In the genomic region with DNA sequence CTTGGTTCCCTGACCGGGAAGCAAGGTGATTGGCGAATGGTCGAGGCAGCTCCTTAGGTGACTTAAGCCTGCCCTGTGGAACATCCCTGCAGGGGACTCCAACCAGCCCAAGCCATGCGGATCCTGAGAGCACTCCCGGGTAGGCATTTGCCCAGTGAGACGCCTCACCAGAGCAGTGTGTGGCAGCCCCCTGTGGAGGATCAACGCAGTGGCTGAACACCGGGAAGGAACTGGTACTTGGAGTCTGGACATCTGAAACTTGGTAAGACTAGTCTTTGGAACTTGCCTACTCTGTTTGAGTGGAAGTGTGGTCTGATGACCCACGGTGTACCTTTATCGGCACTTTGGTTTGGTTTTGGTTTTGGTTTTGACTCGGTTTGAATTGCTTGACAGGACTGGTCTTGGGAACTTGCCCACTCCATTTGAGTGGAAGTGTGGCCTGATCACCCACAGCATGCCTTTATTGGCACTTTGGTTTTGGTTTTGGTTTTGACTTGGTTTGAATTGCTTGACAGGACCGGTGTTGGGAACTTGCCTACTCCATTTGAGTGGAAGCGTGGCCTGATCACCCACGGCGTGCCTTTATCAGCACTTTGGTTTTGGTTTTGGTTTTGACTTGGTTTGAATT, we compare ENCODE assay signal across 13 cellular contexts. TPM values are rescaled to one million over a fixed set of nuclear protein-coding genes. Genes with fewer than 3 reads are reported as not detected.
DNase-seq lines count a peak whose midpoint lies in the region; ATAC-seq lines count a peak whose summit lies in the region.
"Not testable (repeated sequence)": the region's sequence is repeated elsewhere in the genome, so short reads cannot be mapped to it uniquely, and the experiment has no call there.
"Had no signal": no experiment of that assay in that cellular context is flagged by ENCODE, and none has a peak within 500 bp of the region (broad histone marks: within the 10 kb centered on the region; RNA-seq: fewer than 3 reads in every experiment).

No MANE protein-coding gene starts in this region.

- peak overlapping the region; percentile 25 to 39 for H3K4me3 ChIP-seq in CD4-positive, alpha-beta memory T cell (ENCODE audit: low read length in 2 of 2)
- H3K4me3 ChIP-seq in naive thymus-derived CD4-positive, alpha-beta T cell (ENCODE audit: low read length), result peak overlapping the region; percentile 45

- not testable (repeated sequence) for H3K27me3 Mint-ChIP-seq in CD4-positive, alpha-beta memory T cell; activated T-helper 17 cell treated with anti-CD3 and anti-CD28 coated beads, Interleukin-2, amount 50 U/mL, for 72 hours; naive thymus-derived CD4-positive, alpha-beta T cell

- POLR2A ChIA-PET in CD4-positive, alpha-beta memory T cell (lab: Charles Lee; ENCODE audit: partially characterized antibody), result interaction anchor here (0.7 to 0.8 kb wide), 2 partner anchors 38 to 121 kb away, joined by 3 to 4 read pairs; a partner anchor contains a TSS
- POLR2A ChIA-PET in naive thymus-derived CD4-positive, alpha-beta T cell (lab: Charles Lee), result not testable (repeated sequence)

- peak; percentile 24 to 53 (median 36) for DNase-seq in CD4-positive, alpha-beta memory T cell
- peak; percentile 27 for DNase-seq in SK-MEL-5 (ENCODE audit: low read depth, low spot score)
- not testable (repeated sequence) for DNase-seq in naive thymus-derived CD4-positive, alpha-beta T cell

- H3K9me3 ChIP-seq in CD4-positive, alpha-beta memory T cell (ENCODE audit: control insufficient read depth in 1 of 2, low read length in 2 of 2); naive thymus-derived CD4-positive, alpha-beta T cell (ENCODE audit: control insufficient read depth in 2 of 3, low read length in 3 of 3): not testable (repeated sequence)

- peak; percentile 32 for ATAC-seq in GM18868 (IDR thresholded peaks at IDR 0.05; ENCODE audit: unreplicated experiment)
- peak; percentile 34 for ATAC-seq in GM21423 (IDR thresholded peaks at IDR 0.05; ENCODE audit: unreplicated experiment)
- ATAC-seq in HG02870 (IDR thresholded peaks at IDR 0.05; ENCODE audit: unreplicated experiment), result peak; percentile 27
- ATAC-seq in HG03378 (IDR thresholded peaks at IDR 0.05; ENCODE audit: unreplicated experiment), result peak; percentile 30
- peak; percentile 38 for ATAC-seq in activated T-helper 17 cell treated with anti-CD3 and anti-CD28 coated beads, Interleukin-2, amount 50 U/mL, for 72 hours (replicated peaks)
- not testable (repeated sequence) for ATAC-seq in naive thymus-derived CD4-positive, alpha-beta T cell

- in situ Hi-C loops in SK-MEL-5 (cut with HindIII; ENCODE audit: low pct_unique_long_range_greater_than_20kb, low sequenced_read_pairs), result not testable (repeated sequence)

- CTCF ChIA-PET in CD4-positive, alpha-beta memory T cell (lab: Charles Lee; ENCODE audit: partially characterized antibody); naive thymus-derived CD4-positive, alpha-beta T cell (lab: Charles Lee): not testable (repeated sequence)

- H3K4me1 ChIP-seq in CD4-positive, alpha-beta memory T cell (ENCODE audit: insufficient read depth, low read length), result peaks cover 33% of the 10 kb centered on the region
- peaks cover 0 to 13% of the 10 kb centered on the region in 2 donors for H3K4me1 ChIP-seq in naive thymus-derived CD4-positive, alpha-beta T cell (ENCODE audit: control insufficient read depth in 2 of 2, insufficient read depth in 2 of 2, low read length in 2 of 2)

- intact Hi-C loops in CD4-positive, alpha-beta memory T cell (cut with micrococcal nuclease), result loop anchor here (5.0 kb wide), 1 partner anchor 128 kb away; no protein-coding TSS in a partner anchor
- intact Hi-C loops in naive thymus-derived CD4-positive, alpha-beta T cell (cut with micrococcal nuclease), result not testable (repeated sequence)

- peak overlapping the region; percentile 31 for H3K27ac ChIP-seq in CD4-positive, alpha-beta memory T cell (ENCODE audit: low read depth, low read length)
- H3K27ac ChIP-seq in naive thymus-derived CD4-positive, alpha-beta T cell (ENCODE audit: low read depth, low read length), result not testable (repeated sequence)

- H3K4me1 Mint-ChIP-seq in CD4-positive, alpha-beta memory T cell, result peaks cover 19 to 44% (median 29%) of the 10 kb centered on the region in 4 donors
- H3K4me1 Mint-ChIP-seq in activated T-helper 17 cell treated with anti-CD3 and anti-CD28 coated beads, Interleukin-2, amount 50 U/mL, for 72 hours, result peaks cover 25% of the 10 kb centered on the region
- peaks cover 12 to 34% (median 27%) of the 10 kb centered on the region in 7 donors for H3K4me1 Mint-ChIP-seq in naive thymus-derived CD4-positive, alpha-beta T cell

- not testable (repeated sequence) for H3K27me3 ChIP-seq in CD4-positive, alpha-beta memory T cell (ENCODE audit: insufficient read depth, low read length); naive thymus-derived CD4-positive, alpha-beta T cell (ENCODE audit: control insufficient read depth in 2 of 2, insufficient read depth in 2 of 2, low read length in 2 of 2)

- peak overlapping the region; percentile 56 to 87 (median 82) for H3K4me3 Mint-ChIP-seq in CD4-positive, alpha-beta memory T cell
- peak overlapping the region; percentile 77 for H3K4me3 Mint-ChIP-seq in activated T-helper 17 cell treated with anti-CD3 and anti-CD28 coated beads, Interleukin-2, amount 50 U/mL, for 72 hours
- peak overlapping the region in 3 of 10 donors; percentile 29 to 75 (median 48) for H3K4me3 Mint-ChIP-seq in naive thymus-derived CD4-positive, alpha-beta T cell

- not testable (repeated sequence) for H3K36me3 Mint-ChIP-seq in CD4-positive, alpha-beta memory T cell; activated T-helper 17 cell treated with anti-CD3 and anti-CD28 coated beads, Interleukin-2, amount 50 U/mL, for 72 hours (ENCODE audit: low read depth)
- H3K36me3 Mint-ChIP-seq in naive thymus-derived CD4-positive, alpha-beta T cell, result peaks cover 0 to 35% (median 4%) of the 10 kb centered on the region in 5 donors

- H3K9me3 Mint-ChIP-seq in CD4-positive, alpha-beta memory T cell; activated T-helper 17 cell treated with anti-CD3 and anti-CD28 coated beads, Interleukin-2, amount 50 U/mL, for 72 hours: not testable (repeated sequence)
- peaks cover 0 to 17% (median 5%) of the 10 kb centered on the region in 11 donors for H3K9me3 Mint-ChIP-seq in naive thymus-derived CD4-positive, alpha-beta T cell

- H3K36me3 ChIP-seq in CD4-positive, alpha-beta memory T cell (ENCODE audit: insufficient read depth, low read length); naive thymus-derived CD4-positive, alpha-beta T cell (ENCODE audit: control insufficient read depth in 2 of 3, insufficient read depth in 3 of 3, low read length in 3 of 3): not testable (repeated sequence)

- H3K27ac Mint-ChIP-seq in CD4-positive, alpha-beta memory T cell, result peak overlapping the region; percentile 68 to 97 (median 91)
- peak overlapping the region; percentile 81 for H3K27ac Mint-ChIP-seq in activated T-helper 17 cell treated with anti-CD3 and anti-CD28 coated beads, Interleukin-2, amount 50 U/mL, for 72 hours
- H3K27ac Mint-ChIP-seq in naive thymus-derived CD4-positive, alpha-beta T cell, result peak overlapping the region in 3 of 9 donors; percentile 41 to 67 (median 42)

RNA-seq across cellular contexts. Expression of a gene that starts 38.0 kb away (rescaled TPM):
- total RNA-seq in CD4-positive, alpha-beta memory T cell, result 10 to 100 TPM; 24.1 to 29.7 TPM
- 10 to 100 TPM; 55.1 to 69.2 TPM for polyA plus RNA-seq in CD4-positive, alpha-beta memory T cell
- total RNA-seq in SK-MEL-5 (2014; rRNA removed; shearing (Covaris generic)), result not detected in 2 replicates
- not detected in 2 replicates for polyA plus RNA-seq in SK-MEL-5 (2015; cell fraction: cytosol; rRNA removed)
- polyA plus RNA-seq in SK-MEL-5 (2015; cell fraction: nucleus; rRNA removed), result not detected in 2 replicates
- total RNA-seq in activated T-helper 17 cell treated with anti-CD3 and anti-CD28 coated beads, Interleukin-2, amount 50 U/mL, for 72 hours, result 1 to 10 TPM; 1.4 to 1.5 TPM
- 10 to 100 TPM; 23.7 to 67.3 (median 40.7) TPM for total RNA-seq in naive thymus-derived CD4-positive, alpha-beta T cell
- 10 to 100 TPM; 43.4 to 62.6 TPM for polyA plus RNA-seq in naive thymus-derived CD4-positive, alpha-beta T cell
- total RNA-seq: A673, dermis blood vessel endothelial cell, LHCN-M2, NCI-H460, PC-3 had no signal

Comparison
In these comparisons a context has a peak if more than half of its experiments do, and no peak if none do; other contexts are left out.
1. RNA of a gene that starts 38.0 kb away (total RNA-seq): 23.7 to 67.3 TPM in naive thymus-derived CD4-positive, alpha-beta T cell and 24.1 to 29.7 TPM in CD4-positive, alpha-beta memory T cell; 1.4 to 1.5 TPM in activated T-helper 17 cell treated with anti-CD3 and anti-CD28 coated beads, Interleukin-2, amount 50 U/mL, for 72 hours and not detected in SK-MEL-5; every median in the first group is over 4 times any median in the second.